9 cellular contexts compared by ENCODE assay signal in genomic region chr9:92726971-92727715, GRCh38. TPM values are rescaled to one million over a fixed set of nuclear protein-coding genes. Genes with fewer than 3 reads are reported as not detected.
DNase-seq lines count a peak whose midpoint lies in the region; ATAC-seq and TF ChIP-seq lines count a peak whose summit lies in the region.
"Had no signal": no experiment of that assay in that cellular context is flagged by ENCODE, and none has a peak within 500 bp of the region (broad histone marks: within the 10 kb centered on the region; RNA-seq: fewer than 3 reads in every experiment).

No MANE protein-coding gene starts in this region.

- CTCF ChIA-PET in RWPE1 (lab: Yijun Ruan, JAX), result no interaction called here
- CTCF ChIA-PET in activated naive CD4-positive, alpha-beta T cell treated with anti-CD3 and anti-CD28 coated beads for 36 hours (lab: Charles Lee), result no interaction called here

- H3K4me3 Mint-ChIP-seq in IgD-negative memory B cell, result peak overlapping the region in 3 of 4 donors; percentile 67 to 98 (median 95)
- H3K4me3 Mint-ChIP-seq in activated naive CD4-positive, alpha-beta T cell treated with anti-CD3 and anti-CD28 coated beads for 36 hours, result no peak overlapping the region

- no peak for TF ChIP-seq CTCF in RWPE1 (conservative IDR thresholded peaks at IDR 0.05; ENCODE audit: low read depth)

- peaks cover 41 to 76% (median 75%) of the 10 kb centered on the region in 3 donors for H3K4me1 Mint-ChIP-seq in IgD-negative memory B cell
- peaks cover 4% of the 10 kb centered on the region for H3K4me1 Mint-ChIP-seq in activated naive CD4-positive, alpha-beta T cell treated with anti-CD3 and anti-CD28 coated beads for 36 hours (ENCODE audit: low read depth)

- DNase-seq in RWPE1 (ENCODE audit: low spot score), result no peak
- DNase-seq in Right ventricle myocardium superior, result peak; percentile 55
- DNase-seq in sciatic nerve (ENCODE audit: low spot score), result peak; percentile 67
- no peak for DNase-seq in NCI-H2227 (lab: John Stamatoyannopoulos, UW; ENCODE audit: unreplicated experiment)
- DNase-seq in GM19240 (ENCODE audit: insufficient read length, low spot score), result no peak
- DNase-seq in activated naive CD4-positive, alpha-beta T cell treated with anti-CD3 and anti-CD28 coated beads for 36 hours, result no peak

- intact Hi-C loops in Right ventricle myocardium superior (cut with DNase I) (no loop called here), sciatic nerve (cut with DNase I) (no loop called here)
- intact Hi-C loops in activated naive CD4-positive, alpha-beta T cell treated with anti-CD3 and anti-CD28 coated beads for 36 hours (cut with micrococcal nuclease), result no loop called here

- H3K27ac ChIP-seq in RWPE1, result peak overlapping the region; percentile 89

- ATAC-seq in Right ventricle myocardium superior (ENCODE audit: poor library complexity), result peak; percentile 35
- ATAC-seq in sciatic nerve, result peak; percentile 69
- no peak for ATAC-seq in activated CD4-positive, CD25-positive, alpha-beta regulatory T cell treated with anti-CD3 and anti-CD28 coated beads, Interleukin-2, amount 50 U/mL, for 24 hours
- ATAC-seq: mucosa of descending colon had no signal

- no peaks in the 10 kb centered on the region for H3K27me3 Mint-ChIP-seq in IgD-negative memory B cell
- no peaks in the 10 kb centered on the region for H3K27me3 Mint-ChIP-seq in activated naive CD4-positive, alpha-beta T cell treated with anti-CD3 and anti-CD28 coated beads for 36 hours (ENCODE audit: low read depth)

- POLR2A ChIA-PET in RWPE1 (lab: Yijun Ruan, JAX; ENCODE audit: low non-redundant PET), result no interaction called here

- no peaks in the 10 kb centered on the region for H3K9me3 Mint-ChIP-seq in IgD-negative memory B cell
- H3K9me3 Mint-ChIP-seq in activated naive CD4-positive, alpha-beta T cell treated with anti-CD3 and anti-CD28 coated beads for 36 hours, result no peaks in the 10 kb centered on the region

- H3K27ac Mint-ChIP-seq in IgD-negative memory B cell, result peak overlapping the region; percentile 70 to 91 (median 79)
- H3K27ac Mint-ChIP-seq in activated naive CD4-positive, alpha-beta T cell treated with anti-CD3 and anti-CD28 coated beads for 36 hours, result no peak overlapping the region

- H3K36me3 Mint-ChIP-seq in IgD-negative memory B cell, result peaks cover 10% of the 10 kb centered on the region
- H3K36me3 Mint-ChIP-seq in activated naive CD4-positive, alpha-beta T cell treated with anti-CD3 and anti-CD28 coated beads for 36 hours (ENCODE audit: low read depth), result peaks cover 3% of the 10 kb centered on the region

RNA-seq across cellular contexts. Expression of gene BICD2, which starts 37.5 kb away (rescaled TPM):
- polyA plus RNA-seq in IgD-negative memory B cell, result 32.8 TPM
- total RNA-seq in Right ventricle myocardium superior (33.2 TPM), sciatic nerve (31.0 TPM)
- total RNA-seq in activated naive CD4-positive, alpha-beta T cell treated with anti-CD3 and anti-CD28 coated beads for 36 hours, result 10 to 100 TPM; 11.2 to 12.0 TPM

RNA-seq across cellular contexts. Expression of gene IPPK, which starts 57.2 kb away (rescaled TPM):
- polyA plus RNA-seq in IgD-negative memory B cell, result 5.2 TPM
- total RNA-seq in Right ventricle myocardium superior, result 7.9 TPM
- total RNA-seq in sciatic nerve, result 10.7 TPM
- 1 to 10 TPM; 7.6 to 8.2 TPM for total RNA-seq in activated naive CD4-positive, alpha-beta T cell treated with anti-CD3 and anti-CD28 coated beads for 36 hours

Comparison
In these comparisons a context has a peak if more than half of its experiments do, and no peak if none do; other contexts are left out.
1. DNase-seq: peak in Right ventricle myocardium superior (single experiment) and sciatic nerve (single experiment); none in RWPE1 (single experiment), NCI-H2227 (single experiment), GM19240 (single experiment) and activated naive CD4-positive, alpha-beta T cell treated with anti-CD3 and anti-CD28 coated beads for 36 hours (single experiment).
2. ATAC-seq: peak in Right ventricle myocardium superior (single experiment) and sciatic nerve (single experiment); none in activated CD4-positive, CD25-positive, alpha-beta regulatory T cell treated with anti-CD3 and anti-CD28 coated beads, Interleukin-2, amount 50 U/mL, for 24 hours (0 of 2).